In genomic region chr7:44081266-44081748, GRCh38 we compare ENCODE assay signal across 9 cellular contexts. TPM values are rescaled to one million over a fixed set of nuclear protein-coding genes. Genes with fewer than 3 reads are reported as not detected.
DNase-seq lines count a peak whose midpoint lies in the region; ATAC-seq lines count a peak whose summit lies in the region.
"Had no signal": no experiment of that assay in that cellular context is flagged by ENCODE, and none has a peak within 500 bp of the region (broad histone marks: within the 10 kb centered on the region; RNA-seq: fewer than 3 reads in every experiment).

No MANE protein-coding gene starts in this region.

- in situ Hi-C loops in KBM-7 (cut with MboI; ENCODE audit: low pct_unique_long_range_greater_than_20kb, low sequenced_read_pairs), result no loop called here

- intact Hi-C loops in activated CD4-positive, alpha-beta T cell treated with anti-CD3 and anti-CD28 coated beads, Interleukin-2, amount 10 ng/mL, durations not matched to agents 24 days and 14 days (cut with micrococcal nuclease), result loop anchor here (5.0 kb wide), 2 partner anchors 176 to 501 kb away; partner anchors contain the start of gene TMED4
- intact Hi-C loops in right cardiac atrium (cut with DNase I), result loop anchor here in 3 of 4 donors (5.0 kb wide), 1 partner anchor 41 kb away; the partner anchor contains the start of gene POLD2 (in 3 of the 3)

- peak overlapping the region; percentile 83 for H3K4me3 ChIP-seq in right cardiac atrium (ENCODE audit: low read length)

- H3K27me3 ChIP-seq in right cardiac atrium (ENCODE audit: control insufficient read depth, insufficient read depth), result no peaks in the 10 kb centered on the region

- H3K27ac Mint-ChIP-seq in activated CD4-positive, alpha-beta T cell treated with anti-CD3 and anti-CD28 coated beads, Interleukin-2, amount 10 ng/mL, durations not matched to agents 24 days and 14 days, result peak overlapping the region; percentile 88

- WGBS in right cardiac atrium, result 54% methylated on average over 9 of the region's 9 CpGs

- no peaks in the 10 kb centered on the region for H3K9me3 ChIP-seq in right cardiac atrium (ENCODE audit: control insufficient read depth, low read length)

- H3K4me3 Mint-ChIP-seq in activated CD4-positive, alpha-beta T cell treated with anti-CD3 and anti-CD28 coated beads, Interleukin-2, amount 10 ng/mL, durations not matched to agents 24 days and 14 days, result peak overlapping the region; percentile 85

- H3K9me3 Mint-ChIP-seq in activated CD4-positive, alpha-beta T cell treated with anti-CD3 and anti-CD28 coated beads, Interleukin-2, amount 10 ng/mL, durations not matched to agents 24 days and 14 days, result no peaks in the 10 kb centered on the region

- DNase-seq in SIG-M5 treated with dmso at 0.1 percent for 504 hours (lab: John Stamatoyannopoulos, UW; ENCODE audit: unreplicated experiment) (peak; percentile 40), SIG-M5 (lab: John Stamatoyannopoulos, UW) (no peak), right cardiac atrium (peak in 2 of 3 donors; percentile 33 to 50), substantia nigra (lab: John Stamatoyannopoulos, UW) (no peak), KBM-7 (no peak), HCEC 1CT (no peak)
- peak; percentile 76 for DNase-seq in activated CD4-positive, alpha-beta T cell treated with anti-CD3 and anti-CD28 coated beads, Interleukin-2, amount 10 ng/mL, durations not matched to agents 24 days and 14 days

- H3K27ac ChIP-seq in right cardiac atrium (ENCODE audit: low read length) (peak overlapping the region; percentile 75), substantia nigra (ENCODE audit: low read depth, low read length, poor library complexity, severe bottlenecking) (peak overlapping the region; percentile 21)

- peaks cover 3% of the 10 kb centered on the region for H3K4me1 ChIP-seq in right cardiac atrium (ENCODE audit: control insufficient read depth, insufficient read depth, low read length)

- H3K36me3 Mint-ChIP-seq in activated CD4-positive, alpha-beta T cell treated with anti-CD3 and anti-CD28 coated beads, Interleukin-2, amount 10 ng/mL, durations not matched to agents 24 days and 14 days (ENCODE audit: low read depth), result peaks cover 29% of the 10 kb centered on the region

- ATAC-seq in right cardiac atrium, result no peak
- no peak for ATAC-seq in HG02981 (IDR thresholded peaks at IDR 0.05; ENCODE audit: unreplicated experiment)

- no peaks in the 10 kb centered on the region for H3K27me3 Mint-ChIP-seq in activated CD4-positive, alpha-beta T cell treated with anti-CD3 and anti-CD28 coated beads, Interleukin-2, amount 10 ng/mL, durations not matched to agents 24 days and 14 days

- peaks cover 29% of the 10 kb centered on the region for H3K4me1 Mint-ChIP-seq in activated CD4-positive, alpha-beta T cell treated with anti-CD3 and anti-CD28 coated beads, Interleukin-2, amount 10 ng/mL, durations not matched to agents 24 days and 14 days

RNA-seq across cellular contexts. Expression of gene POLM, which starts 1.0 kb away (rescaled TPM):
- total RNA-seq in activated CD4-positive, alpha-beta T cell treated with anti-CD3 and anti-CD28 coated beads, Interleukin-2, amount 10 ng/mL, durations not matched to agents 24 days and 14 days, result 39.3 and 41.9 TPM in 2 replicates
- 10 to 100 TPM; 24.5 to 28.9 (median 25.8) TPM for total RNA-seq in right cardiac atrium
- polyA plus RNA-seq in right cardiac atrium, result 16.6 TPM

RNA-seq across cellular contexts. Expression of gene PGAM2, which starts 15.9 kb away (rescaled TPM):
- 0.42 TPM in 1 of 2 replicates, not detected in the other for total RNA-seq in activated CD4-positive, alpha-beta T cell treated with anti-CD3 and anti-CD28 coated beads, Interleukin-2, amount 10 ng/mL, durations not matched to agents 24 days and 14 days
- total RNA-seq in right cardiac atrium, result 1,000 to 10,000 TPM in 2 of 4 donors, 100 to 1,000 TPM in 2; 946 to 1,159 (median 1,024) TPM
- 2,530 TPM for polyA plus RNA-seq in right cardiac atrium
- total RNA-seq: Daoy had no signal

RNA-seq across cellular contexts. Expression of gene AEBP1, which starts 22.8 kb away (rescaled TPM):
- 21.6 and 22.2 TPM in 2 replicates for total RNA-seq in activated CD4-positive, alpha-beta T cell treated with anti-CD3 and anti-CD28 coated beads, Interleukin-2, amount 10 ng/mL, durations not matched to agents 24 days and 14 days
- 100 to 1,000 TPM in 2 of 4 donors, 10 to 100 TPM in 2; 81.0 to 124 (median 103) TPM for total RNA-seq in right cardiac atrium
- polyA plus RNA-seq in right cardiac atrium, result 62.8 TPM
- total RNA-seq: Daoy had no signal

RNA-seq across cellular contexts. Expression of gene DBNL, which starts 36.8 kb away (rescaled TPM):
- 127 and 131 TPM in 2 replicates for total RNA-seq in activated CD4-positive, alpha-beta T cell treated with anti-CD3 and anti-CD28 coated beads, Interleukin-2, amount 10 ng/mL, durations not matched to agents 24 days and 14 days
- total RNA-seq in right cardiac atrium, result 10 to 100 TPM; 34.3 to 44.6 (median 38.1) TPM
- polyA plus RNA-seq in right cardiac atrium, result 37.5 TPM

RNA-seq across cellular contexts. Expression of gene POLD2, which starts 42.0 kb away (rescaled TPM):
- 259 and 286 TPM in 2 replicates for total RNA-seq in activated CD4-positive, alpha-beta T cell treated with anti-CD3 and anti-CD28 coated beads, Interleukin-2, amount 10 ng/mL, durations not matched to agents 24 days and 14 days
- 100 to 1,000 TPM in 1 of 4 donors, 10 to 100 TPM in 3; 85.8 to 110 (median 99.0) TPM for total RNA-seq in right cardiac atrium
- polyA plus RNA-seq in right cardiac atrium, result 86.6 TPM

Comparison
In these comparisons a context has a peak if more than half of its experiments do, and no peak if none do; other contexts are left out.
1. DNase-seq: peak in SIG-M5 treated with dmso at 0.1 percent for 504 hours (single experiment), activated CD4-positive, alpha-beta T cell treated with anti-CD3 and anti-CD28 coated beads, Interleukin-2, amount 10 ng/mL, durations not matched to agents 24 days and 14 days (single experiment) and right cardiac atrium (2 of 3); none in SIG-M5 (single experiment), substantia nigra (0 of 49), KBM-7 (single experiment) and HCEC 1CT (single experiment).
2. RNA of gene PGAM2, which starts 15.9 kb away (total RNA-seq): 946 to 1,159 TPM in right cardiac atrium; 0.42 TPM in activated CD4-positive, alpha-beta T cell treated with anti-CD3 and anti-CD28 coated beads, Interleukin-2, amount 10 ng/mL, durations not matched to agents 24 days and 14 days; every median in the first group is over 100 times any median in the second.